Comparison of ENCODE assay signal across 8 cellular contexts in genomic region chr4:84782517-84782916, GRCh38.
"Had no signal": no experiment of that assay in that cellular context is flagged by ENCODE, and none has a peak within 500 bp of the region (broad histone marks: within the 10 kb centered on the region; RNA-seq: fewer than 3 reads in every experiment).

No MANE protein-coding gene starts in this region.

- FAIRE-seq: HepG2, HTR-8/SVneo had no signal

- H3K27me3 Mint-ChIP-seq: IgD-negative memory B cell had no signal

- H3K9ac ChIP-seq: KMS-11 had no signal

- H3K4me3 Mint-ChIP-seq: IgD-negative memory B cell had no signal

- H3K36me3 Mint-ChIP-seq: IgD-negative memory B cell had no signal

- ATAC-seq: HepG2 had no signal

- H3K27ac Mint-ChIP-seq: IgD-negative memory B cell had no signal

- H3K4me1 Mint-ChIP-seq: IgD-negative memory B cell had no signal

- DNase-seq: IMR-90, KBM-7, KG1 had no signal

- H3K4me2 ChIP-seq: KMS-11 had no signal

- H3K9me3 Mint-ChIP-seq: IgD-negative memory B cell had no signal

- H3K27ac ChIP-seq: HL-60, KMS-11 had no signal
